1 cellular context compared by ENCODE assay signal in the genomic region with DNA sequence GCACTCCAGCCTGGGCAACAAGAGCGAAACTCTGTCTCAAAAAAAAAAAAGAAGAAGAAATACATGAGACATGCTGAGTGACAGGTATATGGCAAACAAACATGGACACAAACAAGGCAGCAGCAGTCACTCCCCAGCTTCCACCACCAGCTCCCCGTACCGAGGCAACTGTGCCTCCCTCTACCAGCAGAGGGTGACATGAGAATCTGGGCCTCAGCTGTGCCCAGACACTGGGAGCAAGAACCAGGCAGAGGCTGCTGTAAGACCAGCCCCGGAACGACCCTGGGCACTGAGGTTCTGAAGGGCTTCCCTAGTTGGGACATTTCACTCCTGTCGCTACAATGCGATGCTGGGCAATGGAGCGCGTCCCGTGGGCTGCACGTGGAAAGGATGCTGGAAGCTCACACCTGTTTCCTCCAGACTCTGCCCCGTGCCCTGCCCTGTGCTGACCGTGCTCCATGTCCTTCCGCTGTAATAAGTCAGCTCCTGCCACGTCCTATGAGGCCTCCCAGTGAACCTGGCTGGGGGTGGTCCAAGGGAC.
TF ChIP-seq lines count a peak whose summit lies in the region.

No MANE protein-coding gene starts in this region.

TF ChIP-seq in H1, 55 proteins besides CTCF, POLR2A, EP300 and RAD21:
- TF ChIP-seq SIN3A (conservative IDR thresholded peaks at IDR 0.05 in 1 of 2, IDR thresholded peaks at IDR 0.05 in 1 of 2; ENCODE audit: low read depth in 1 of 2, low read length in 2 of 2) = no peak
- peak; percentile 38; the same call in 1 of the 2 replicates for TF ChIP-seq TBP (IDR thresholded peaks at IDR 0.05; ENCODE audit: low read depth, low read length)
TF ChIP-seq in H1: peak in this region for 1.
